1 cellular context compared by ENCODE assay signal in genomic region chr17:81277421-81277820, GRCh38.
TF ChIP-seq lines count a peak whose summit lies in the region.

No MANE protein-coding gene starts in this region.

TF ChIP-seq in IMR-90, 13 proteins besides CTCF, POLR2A, EP300 and RAD21:
- TF ChIP-seq MXI1 (IDR thresholded peaks at IDR 0.05; ENCODE audit: borderline replicate concordance, low read depth, low read length), result peak; percentile 76; the same call in 1 of the 2 replicates
- TF ChIP-seq CEBPB (IDR thresholded peaks at IDR 0.05; ENCODE audit: low read depth, low read length), result no peak
